Comparison of ENCODE assay signal across 20 cellular contexts in the genomic region with DNA sequence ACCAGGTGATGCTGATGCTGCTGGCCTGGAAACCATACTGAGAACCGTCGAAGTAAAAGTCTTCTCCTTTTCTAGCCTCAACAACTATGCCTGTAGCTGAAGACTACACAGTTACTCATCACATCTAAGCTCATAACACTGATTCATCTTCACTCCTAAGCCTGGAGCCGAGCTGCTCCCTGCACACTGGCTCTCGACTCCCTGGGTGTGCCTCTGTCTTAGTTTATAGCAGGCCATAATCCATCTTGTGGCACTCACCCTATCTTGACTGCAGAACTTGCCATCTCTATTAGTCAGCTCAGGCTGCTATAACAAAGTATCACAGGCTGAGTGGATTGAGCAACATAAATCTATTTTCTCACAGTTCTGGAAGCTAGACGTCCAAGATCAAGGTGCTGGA.
DNase-seq lines count a peak whose midpoint lies in the region; ATAC-seq and TF ChIP-seq lines count a peak whose summit lies in the region.
"Had no signal": no experiment of that assay in that cellular context is flagged by ENCODE, and none has a peak within 500 bp of the region (broad histone marks: within the 10 kb centered on the region; RNA-seq: fewer than 3 reads in every experiment).

No MANE protein-coding gene starts in this region.

- no peak overlapping the region for H3K4me3 Mint-ChIP-seq in HFFc6
- H3K4me3 Mint-ChIP-seq: activated naive CD4-positive, alpha-beta T cell treated with anti-CD3 and anti-CD28 coated beads for 36 hours; memory B cell; naive B cell; T-helper 1 cell treated with Interleukin-12 subunit alpha and Interleukin-12 subunit beta and Interleukin-4 antibody, amounts not matched to agents 30 μg/mL and 1 μg/mL, for 36 hours had no signal

- peaks cover 8% of the 10 kb centered on the region; the same call in 1 of the 2 replicates for H3K4me1 Mint-ChIP-seq in HFFc6 (ENCODE audit: low read depth)
- H3K4me1 Mint-ChIP-seq: memory B cell had no signal

- H3K4me3 ChIP-seq in AG10803 (ENCODE audit: low read length): no peak overlapping the region
- no peak overlapping the region for H3K4me3 ChIP-seq in epithelial cell of esophagus (ENCODE audit: low read length)
- H3K4me3 ChIP-seq: stomach, upper lobe of right lung had no signal

- H3K9me3 Mint-ChIP-seq in HFFc6: no peaks in the 10 kb centered on the region
- H3K9me3 Mint-ChIP-seq: activated naive CD4-positive, alpha-beta T cell treated with anti-CD3 and anti-CD28 coated beads for 36 hours; memory B cell; naive B cell; T-helper 1 cell treated with Interleukin-12 subunit alpha and Interleukin-12 subunit beta and Interleukin-4 antibody, amounts not matched to agents 30 μg/mL and 1 μg/mL, for 36 hours had no signal

- no peak overlapping the region for H3K27ac Mint-ChIP-seq in HFFc6
- H3K27ac Mint-ChIP-seq: activated naive CD4-positive, alpha-beta T cell treated with anti-CD3 and anti-CD28 coated beads for 36 hours; memory B cell; naive B cell; T-helper 1 cell treated with Interleukin-12 subunit alpha and Interleukin-12 subunit beta and Interleukin-4 antibody, amounts not matched to agents 30 μg/mL and 1 μg/mL, for 36 hours had no signal

- intact Hi-C loops in left colon (cut with DNase I, micrococcal nuclease): no loop called here

- peaks cover 14% of the 10 kb centered on the region for H3K27me3 Mint-ChIP-seq in HFFc6 (ENCODE audit: insufficient read depth)

- H3K36me3 Mint-ChIP-seq in HFFc6 (ENCODE audit: low read depth): no peaks in the 10 kb centered on the region
- H3K36me3 Mint-ChIP-seq: memory B cell, naive B cell had no signal

- ATAC-seq in left colon: peak; percentile 95
- no peak for ATAC-seq in HG03025 (IDR thresholded peaks at IDR 0.05; ENCODE audit: low FRiP score, unreplicated experiment)
- ATAC-seq: upper lobe of right lung had no signal

- peak; percentile 16 for DNase-seq in AG10803 (ENCODE audit: low read depth)
- DNase-seq in HFFc6: peak; percentile 66
- DNase-seq in epithelial cell of esophagus (ENCODE audit: low read depth): peak; percentile 68
- peak; percentile 7 to 29 for DNase-seq in left colon
- no peak for DNase-seq in stimulated activated CD4-positive, alpha-beta T cell treated with anti-CD3 and anti-CD28 coated beads, Interleukin-1b, Interleukin-23, amount 100 ng/mL, for 48 hours
- DNase-seq in NCI-H82 (lab: John Stamatoyannopoulos, UW): no peak
- no peak for DNase-seq in NOMO-1 treated with dmso at 0.1 percent for 144 hours (lab: John Stamatoyannopoulos, UW; ENCODE audit: unreplicated experiment)
- DNase-seq: activated CD4-positive, alpha-beta T cell treated with anti-CD3 and anti-CD28 coated beads for 48 hours; activated naive CD4-positive, alpha-beta T cell treated with anti-CD3 and anti-CD28 coated beads for 36 hours; activated T-cell treated with anti-CD3 and anti-CD28 coated beads, Interleukin-2, amount 50 U/mL, for 48 hours; naive B cell; NCI-H2029; NCI-H226; NCI-H748 treated with DMSO at 0.1 percent for 48 hours; stimulated activated CD4-positive, alpha-beta T cell treated with anti-CD3 and anti-CD28 coated beads, Interleukin-4, amount 100 ng/mL, for 4 hours; stomach; upper lobe of right lung had no signal

- TF ChIP-seq CTCF in AG10803 (conservative IDR thresholded peaks at IDR 0.05; ENCODE audit: low read length) (no peak), HFFc6 (IDR thresholded peaks at IDR 0.05) (no peak), epithelial cell of esophagus (IDR thresholded peaks at IDR 0.05; ENCODE audit: insufficient read depth, low read depth, low read length, missing control alignments) (no peak)

Comparison
In these comparisons a context has a peak if more than half of its experiments do, and no peak if none do; other contexts are left out.
1. DNase-seq: peak in AG10803 (single experiment), HFFc6 (single experiment), epithelial cell of esophagus (single experiment) and left colon (2 of 2); none in stimulated activated CD4-positive, alpha-beta T cell treated with anti-CD3 and anti-CD28 coated beads, Interleukin-1b, Interleukin-23, amount 100 ng/mL, for 48 hours (single experiment), NCI-H82 (single experiment) and NOMO-1 treated with dmso at 0.1 percent for 144 hours (single experiment).